Comparison of ENCODE assay signal across 17 cellular contexts in genomic region chr11:71247551-71248250, GRCh38. TPM values are rescaled to one million over a fixed set of nuclear protein-coding genes. Genes with fewer than 3 reads are reported as not detected.
DNase-seq lines count a peak whose midpoint lies in the region; TF ChIP-seq lines count a peak whose summit lies in the region.
"Had no signal": no experiment of that assay in that cellular context is flagged by ENCODE, and none has a peak within 500 bp of the region (broad histone marks: within the 10 kb centered on the region; RNA-seq: fewer than 3 reads in every experiment).

No MANE protein-coding gene starts in this region.

- no peak overlapping the region for H3K27ac Mint-ChIP-seq in activated T-cell treated with anti-CD3 and anti-CD28 coated beads, Interleukin-2, amount 50 U/mL, for 24 hours
- no peak overlapping the region for H3K27ac Mint-ChIP-seq in endothelial cell (ENCODE audit: unreplicated experiment)
- H3K27ac Mint-ChIP-seq: activated naive CD8-positive, alpha-beta T cell treated with anti-CD3 and anti-CD28 coated beads, Interleukin-2, amount 10 ng/mL, durations not matched to agents 7 days and 5 days had no signal

- WGBS in mesenchymal stem cell: 66% methylated on average over 16 of the region's 16 CpGs

- peaks cover 2% of the 10 kb centered on the region for H3K4me1 ChIP-seq in fibroblast of lung (ENCODE audit: control insufficient read depth, extremely low read depth, insufficient read depth, low read length)
- peaks cover 23% of the 10 kb centered on the region for H3K4me1 ChIP-seq in mesenchymal stem cell (ENCODE audit: control insufficient read depth, insufficient read depth, low read depth, low read length)
- H3K4me1 ChIP-seq: parathyroid adenoma had no signal

- no peaks in the 10 kb centered on the region for H3K36me3 Mint-ChIP-seq in activated T-cell treated with anti-CD3 and anti-CD28 coated beads, Interleukin-2, amount 50 U/mL, for 24 hours (ENCODE audit: low read depth)
- H3K36me3 Mint-ChIP-seq in endothelial cell (ENCODE audit: low read depth, unreplicated experiment): no peaks in the 10 kb centered on the region
- H3K36me3 Mint-ChIP-seq: activated naive CD8-positive, alpha-beta T cell treated with anti-CD3 and anti-CD28 coated beads, Interleukin-2, amount 10 ng/mL, durations not matched to agents 7 days and 5 days had no signal

- H3K4me2 ChIP-seq in fibroblast of lung (ENCODE audit: extremely low read depth, insufficient read depth, low read length) (peak overlapping the region; percentile 13), mesenchymal stem cell (ENCODE audit: low read length, poor library complexity, severe bottlenecking) (no peak overlapping the region)

- H3K14ac ChIP-seq in mesenchymal stem cell (ENCODE audit: low read length in 2 of 2): no peak overlapping the region

- H3K27me3 Mint-ChIP-seq in activated T-cell treated with anti-CD3 and anti-CD28 coated beads, Interleukin-2, amount 50 U/mL, for 24 hours: peaks cover 47% of the 10 kb centered on the region
- H3K27me3 Mint-ChIP-seq in endothelial cell (ENCODE audit: unreplicated experiment): peaks cover 4% of the 10 kb centered on the region

- no peak overlapping the region for H4K8ac ChIP-seq in mesenchymal stem cell (ENCODE audit: low read length)

- peaks cover 37% of the 10 kb centered on the region for H3K79me1 ChIP-seq in mesenchymal stem cell (replicated peaks; ENCODE audit: low read length, poor library complexity, severe bottlenecking)

- no peak overlapping the region for H3K9ac ChIP-seq in fibroblast of lung (ENCODE audit: insufficient read depth, low read length)
- no peak overlapping the region for H3K9ac ChIP-seq in mesenchymal stem cell (ENCODE audit: low read length)
- H3K9ac ChIP-seq: parathyroid adenoma had no signal

- H3K23ac ChIP-seq in mesenchymal stem cell (ENCODE audit: low read length in 2 of 2): no peak overlapping the region

- H2AFZ ChIP-seq in fibroblast of lung (ENCODE audit: low read length): no peak overlapping the region
- no peak overlapping the region for H2AFZ ChIP-seq in mesenchymal stem cell (ENCODE audit: low read depth, low read length)
- H2AFZ ChIP-seq: parathyroid adenoma had no signal

- no peak overlapping the region for H2AK5ac ChIP-seq in mesenchymal stem cell (ENCODE audit: low read length, severe bottlenecking)

- H3K79me2 ChIP-seq in fibroblast of lung (ENCODE audit: control insufficient read depth, insufficient read depth, low read length): no peaks in the 10 kb centered on the region
- H3K79me2 ChIP-seq: parathyroid adenoma had no signal

- DNase-seq in Ammon's horn (ENCODE audit: low spot score) (peak; percentile 52), NCI-H1694 (lab: John Stamatoyannopoulos, UW) (peak; percentile 32), fibroblast of lung (ENCODE audit: low read depth in 2 of 2) (no peak), mesenchymal stem cell (peak; percentile 26), COLO668 (lab: John Stamatoyannopoulos, UW; ENCODE audit: unreplicated experiment) (no peak), endothelial cell (ENCODE audit: low spot score) (no peak)
- DNase-seq in activated T-cell treated with anti-CD3 and anti-CD28 coated beads, Interleukin-2, amount 50 U/mL, for 24 hours: no peak
- no peak for DNase-seq in activated naive CD4-positive, alpha-beta T cell (lab: John Stamatoyannopoulos, UW)
- DNase-seq: activated CD4-positive, CD25-positive, alpha-beta regulatory T cell treated with anti-CD3 and anti-CD28 coated beads, Interleukin-2, amount 50 U/mL, for 72 hours; activated CD8-positive, alpha-beta memory T cell treated with anti-CD3 and anti-CD28 coated beads, Interleukin-2, amount 50 U/mL, for 4 hours; activated naive CD8-positive, alpha-beta T cell treated with anti-CD3 and anti-CD28 coated beads, Interleukin-2, amount 10 ng/mL, durations not matched to agents 7 days and 5 days; DMS153; NCI-H2227 treated with DMSO at 0.1 percent for 48 hours; stimulated activated CD8-positive, alpha-beta memory T cell treated with anti-CD3 and anti-CD28 coated beads, Interleukin-4, amount 100 ng/mL, for 48 hours had no signal

- H3K9me3 ChIP-seq in fibroblast of lung (ENCODE audit: control insufficient read depth, insufficient read depth, low read depth, low read length): no peaks in the 10 kb centered on the region
- no peaks in the 10 kb centered on the region for H3K9me3 ChIP-seq in mesenchymal stem cell (ENCODE audit: control insufficient read depth, low read length)
- H3K9me3 ChIP-seq: upper lobe of left lung had no signal

- H3K9me3 Mint-ChIP-seq in activated T-cell treated with anti-CD3 and anti-CD28 coated beads, Interleukin-2, amount 50 U/mL, for 24 hours: no peaks in the 10 kb centered on the region
- H3K9me3 Mint-ChIP-seq in endothelial cell (ENCODE audit: unreplicated experiment): no peaks in the 10 kb centered on the region
- H3K9me3 Mint-ChIP-seq: activated naive CD8-positive, alpha-beta T cell treated with anti-CD3 and anti-CD28 coated beads, Interleukin-2, amount 10 ng/mL, durations not matched to agents 7 days and 5 days; central memory CD8-positive, alpha-beta T cell had no signal

- H3K4me3 ChIP-seq in fibroblast of lung (replicated peaks in 1 of 4; ENCODE audit: control extremely low read depth in 1 of 4, insufficient read depth in 1 of 4, low read depth in 3 of 4, low read length in 4 of 4): no peak overlapping the region
- no peak overlapping the region for H3K4me3 ChIP-seq in mesenchymal stem cell (ENCODE audit: insufficient read depth in 1 of 2, low read depth in 1 of 2, low read length in 2 of 2)
- H3K4me3 ChIP-seq: upper lobe of left lung had no signal

- H3K27ac ChIP-seq in fibroblast of lung (ENCODE audit: insufficient read depth, low read length) (no peak overlapping the region), mesenchymal stem cell (ENCODE audit: low read length, poor library complexity, severe bottlenecking) (no peak overlapping the region)
- H3K27ac ChIP-seq: parathyroid adenoma, upper lobe of left lung had no signal

- no peak overlapping the region for H4K91ac ChIP-seq in mesenchymal stem cell (ENCODE audit: low read length)

- no peak overlapping the region for H3K4ac ChIP-seq in mesenchymal stem cell (ENCODE audit: low read depth in 1 of 2, low read length in 2 of 2)

- H4K20me1 ChIP-seq in fibroblast of lung (ENCODE audit: control insufficient read depth, extremely low read depth, insufficient read depth, low read length): no peaks in the 10 kb centered on the region

- H3K4me1 Mint-ChIP-seq in activated T-cell treated with anti-CD3 and anti-CD28 coated beads, Interleukin-2, amount 50 U/mL, for 24 hours (ENCODE audit: low read depth): peaks cover 4% of the 10 kb centered on the region
- peaks cover 18% of the 10 kb centered on the region for H3K4me1 Mint-ChIP-seq in endothelial cell (ENCODE audit: unreplicated experiment)
- H3K4me1 Mint-ChIP-seq: activated naive CD8-positive, alpha-beta T cell treated with anti-CD3 and anti-CD28 coated beads, Interleukin-2, amount 10 ng/mL, durations not matched to agents 7 days and 5 days; central memory CD8-positive, alpha-beta T cell had no signal

- no peak overlapping the region for H2BK15ac ChIP-seq in mesenchymal stem cell (ENCODE audit: low read depth, poor library complexity, severe bottlenecking)

- TF ChIP-seq CTCF in fibroblast of lung (conservative IDR thresholded peaks at IDR 0.05 in 1 of 2, IDR thresholded peaks at IDR 0.05 in 1 of 2; ENCODE audit: low read depth in 1 of 2, low read length in 2 of 2) (no peak), endothelial cell (IDR thresholded peaks at IDR 0.05; ENCODE audit: unreplicated experiment) (no peak)

- H2BK12ac ChIP-seq in mesenchymal stem cell (ENCODE audit: low read length in 2 of 2): no peak overlapping the region

- no peak overlapping the region for H2BK5ac ChIP-seq in mesenchymal stem cell (ENCODE audit: low read depth, low read length, poor library complexity, severe bottlenecking)

- no peak overlapping the region for H3K4me3 Mint-ChIP-seq in activated T-cell treated with anti-CD3 and anti-CD28 coated beads, Interleukin-2, amount 50 U/mL, for 24 hours
- H3K4me3 Mint-ChIP-seq in endothelial cell (ENCODE audit: unreplicated experiment): no peak overlapping the region
- H3K4me3 Mint-ChIP-seq: activated naive CD8-positive, alpha-beta T cell treated with anti-CD3 and anti-CD28 coated beads, Interleukin-2, amount 10 ng/mL, durations not matched to agents 7 days and 5 days; central memory CD8-positive, alpha-beta T cell had no signal

- H2BK120ac ChIP-seq in mesenchymal stem cell (ENCODE audit: low read depth, low read length): no peak overlapping the region

- H3K36me3 ChIP-seq in fibroblast of lung (ENCODE audit: control insufficient read depth, insufficient read depth, low read length): no peaks in the 10 kb centered on the region
- H3K36me3 ChIP-seq in mesenchymal stem cell (ENCODE audit: control insufficient read depth in 1 of 2, insufficient read depth in 2 of 2, low read depth in 1 of 2, low read length in 2 of 2): peaks cover 0 to 2% of the 10 kb centered on the region in 2 experiments
- H3K36me3 ChIP-seq: upper lobe of left lung had no signal

- H3K18ac ChIP-seq in mesenchymal stem cell (ENCODE audit: low read depth in 1 of 2, low read length in 2 of 2): peak overlapping the region in 1 of 2 experiments; percentile 34

- H3K27me3 ChIP-seq in fibroblast of lung (ENCODE audit: control insufficient read depth, insufficient read depth, low read length): no peaks in the 10 kb centered on the region
- peaks cover 7 to 8% of the 10 kb centered on the region in 2 experiments for H3K27me3 ChIP-seq in mesenchymal stem cell (ENCODE audit: control insufficient read depth in 1 of 2, insufficient read depth in 1 of 2, low read length in 2 of 2)

RNA-seq across cellular contexts. Expression of gene SHANK2, which starts 4.7 kb away (rescaled TPM):
- total RNA-seq in fibroblast of lung (1.3 and 11.6 TPM in 2 replicates), endothelial cell (ENCODE audit: unreplicated experiment) (10.5 TPM)
- 3.2 and 4.6 TPM in 2 replicates for polyA plus RNA-seq in fibroblast of lung
- 3.8 and 4.9 TPM in 2 replicates for polyA plus RNA-seq in fibroblast of lung (2012)
- 17.9 and 41.5 TPM in 2 replicates for polyA minus RNA-seq in fibroblast of lung (ENCODE audit: low replicate concordance)
- polyA plus RNA-seq in mesenchymal stem cell (2013, experiment 1 of 2): 30.3 TPM
- polyA plus RNA-seq in mesenchymal stem cell (2013, experiment 2 of 2): 30.2 TPM
- total RNA-seq: activated naive CD8-positive, alpha-beta T cell treated with anti-CD3 and anti-CD28 coated beads, Interleukin-2, amount 10 ng/mL, durations not matched to agents 7 days and 5 days had no signal

Comparison
In these comparisons a context has a peak if more than half of its experiments do, and no peak if none do; other contexts are left out.
1. DNase-seq: peak in Ammon's horn (single experiment), NCI-H1694 (single experiment) and mesenchymal stem cell (single experiment); none in fibroblast of lung (0 of 2), COLO668 (single experiment), activated T-cell treated with anti-CD3 and anti-CD28 coated beads, Interleukin-2, amount 50 U/mL, for 24 hours (single experiment), endothelial cell (single experiment) and activated naive CD4-positive, alpha-beta T cell (0 of 4).